Comparison of ENCODE assay signal across 31 cellular contexts in genomic region chr10:118112496-118113125, GRCh38.
"Had no signal": no experiment of that assay in that cellular context is flagged by ENCODE, and none has a peak within 500 bp of the region (broad histone marks: within the 10 kb centered on the region; RNA-seq: fewer than 3 reads in every experiment).

No MANE protein-coding gene starts in this region.

- H3K79me2 ChIP-seq: parathyroid adenoma had no signal

- H3K36me3 ChIP-seq: colonic mucosa, heart right ventricle, neural progenitor cell, right atrium auricular region, sigmoid colon, thoracic aorta, transverse colon had no signal

- H3K4me3 ChIP-seq: colonic mucosa, heart right ventricle, lung, mucosa of descending colon, neural progenitor cell, right atrium auricular region, sigmoid colon, thoracic aorta, transverse colon had no signal

- H3K27ac Mint-ChIP-seq: memory B cell; mesothelial cell of epicardium; naive B cell; natural killer cell treated with Interleukin-12 subunit alpha and Interleukin-12 subunit beta and Interleukin-15 and Interleukin-18, amount 100 ng/mL, for 72 hours; neural progenitor cell; progenitor cell of endocrine pancreas; stimulated activated memory B cell treated with anti-CD40 and anti-IgM and Interleukin-4, amounts not matched to agents 10 μg/mL and 1 μg/mL and 100 μg/mL, for 72 hours; stimulated activated naive CD8-positive, alpha-beta T cell treated with anti-CD3 and anti-CD28 coated beads, Interleukin-15, Interleukin-2, amounts not matched to agents 100 ng/mL and 50 ng/mL, for 24 hours had no signal

- H3K36me3 Mint-ChIP-seq: memory B cell; mesothelial cell of epicardium; naive B cell; natural killer cell treated with Interleukin-12 subunit alpha and Interleukin-12 subunit beta and Interleukin-15 and Interleukin-18, amount 100 ng/mL, for 72 hours; neural progenitor cell; stimulated activated memory B cell treated with anti-CD40 and anti-IgM and Interleukin-4, amounts not matched to agents 10 μg/mL and 1 μg/mL and 100 μg/mL, for 72 hours had no signal

- H3K4me2 ChIP-seq: neural progenitor cell had no signal

- H2AFZ ChIP-seq: neural progenitor cell, parathyroid adenoma had no signal

- FAIRE-seq: endothelial cell of umbilical vein, islet of Langerhans had no signal

- H3K9me3 Mint-ChIP-seq: central memory CD8-positive, alpha-beta T cell; memory B cell; mesothelial cell of epicardium; natural killer cell treated with Interleukin-12 subunit alpha and Interleukin-12 subunit beta and Interleukin-15 and Interleukin-18, amount 100 ng/mL, for 72 hours; neural progenitor cell; stimulated activated memory B cell treated with anti-CD40 and anti-IgM and Interleukin-4, amounts not matched to agents 10 μg/mL and 1 μg/mL and 100 μg/mL, for 72 hours; stimulated activated naive CD8-positive, alpha-beta T cell treated with anti-CD3 and anti-CD28 coated beads, Interleukin-15, Interleukin-2, amounts not matched to agents 100 ng/mL and 50 ng/mL, for 24 hours had no signal

- H3K27me3 Mint-ChIP-seq: memory B cell, progenitor cell of endocrine pancreas had no signal

- H3K4me1 Mint-ChIP-seq: central memory CD8-positive, alpha-beta T cell; memory B cell; naive B cell; stimulated activated memory B cell treated with anti-CD40 and anti-IgM and Interleukin-4, amounts not matched to agents 10 μg/mL and 1 μg/mL and 100 μg/mL, for 72 hours had no signal

- H3K9me3 ChIP-seq: colonic mucosa, heart right ventricle, mucosa of descending colon, right atrium auricular region, sigmoid colon, thoracic aorta, transverse colon had no signal

- H3K4me3 Mint-ChIP-seq: central memory CD8-positive, alpha-beta T cell; memory B cell; mesothelial cell of epicardium; naive B cell; natural killer cell treated with Interleukin-12 subunit alpha and Interleukin-12 subunit beta and Interleukin-15 and Interleukin-18, amount 100 ng/mL, for 72 hours; neural progenitor cell; stimulated activated memory B cell treated with anti-CD40 and anti-IgM and Interleukin-4, amounts not matched to agents 10 μg/mL and 1 μg/mL and 100 μg/mL, for 72 hours; stimulated activated naive CD8-positive, alpha-beta T cell treated with anti-CD3 and anti-CD28 coated beads, Interleukin-15, Interleukin-2, amounts not matched to agents 100 ng/mL and 50 ng/mL, for 24 hours had no signal

- H3K27me3 ChIP-seq: colonic mucosa, heart right ventricle, neural progenitor cell, right atrium auricular region, sigmoid colon, transverse colon had no signal

- H3K9ac ChIP-seq: neural progenitor cell, parathyroid adenoma had no signal

- DNase-seq: colonic mucosa; dermis blood vessel endothelial cell; effector memory CD4-positive, alpha-beta T cell; erythroblast; foreskin fibroblast; glutamatergic neuron; heart right ventricle; hippocampal formation; kidney glomerular epithelial cell; left colon; left ventricle myocardium superior; mucosa of descending colon; naive B cell; sigmoid colon; stimulated activated CD4-positive, alpha-beta T cell treated with anti-CD3 and anti-CD28 coated beads, Interleukin-2, amount 100 ng/mL, for 24 hours; stimulated activated CD4-positive, alpha-beta T cell treated with anti-CD3 and anti-CD28 coated beads, Interleukin-4, amount 100 ng/mL, for 24 hours; transverse colon had no signal

- H3K27ac ChIP-seq: colonic mucosa, heart right ventricle, neural progenitor cell, parathyroid adenoma, right atrium auricular region, sigmoid colon, thoracic aorta, transverse colon had no signal

- H3K4me1 ChIP-seq: colonic mucosa, parathyroid adenoma had no signal

- ATAC-seq: heart right ventricle; left colon; left ventricle myocardium superior; mucosa of descending colon; natural killer cell treated with Interleukin-12 subunit alpha and Interleukin-12 subunit beta and Interleukin-15 and Interleukin-18, amount 100 ng/mL, for 72 hours; stimulated activated memory B cell treated with anti-CD40 and anti-IgM and Interleukin-4, amounts not matched to agents 10 μg/mL and 1 μg/mL and 100 μg/mL, for 72 hours had no signal
